Comparison of ENCODE assay signal across 1 cellular context in genomic region chr3:30924763-30925162, GRCh38.
TF ChIP-seq lines count a peak whose summit lies in the region.

No MANE protein-coding gene starts in this region.

TF ChIP-seq in IMR-90, 13 proteins besides CTCF, POLR2A, EP300 and RAD21 (continued from another document):
- TF ChIP-seq ELK1 (IDR thresholded peaks at IDR 0.05; ENCODE audit: borderline replicate concordance, low read depth, low read length): no peak
- TF ChIP-seq MXI1 (IDR thresholded peaks at IDR 0.05; ENCODE audit: borderline replicate concordance, low read depth, low read length): no peak
- TF ChIP-seq RFX5 (IDR thresholded peaks at IDR 0.05; ENCODE audit: low read depth, low read length): no peak
- TF ChIP-seq MAFK (IDR thresholded peaks at IDR 0.05; ENCODE audit: low read depth, low read length): no peak
